32 cellular contexts compared by ENCODE assay signal in genomic region chr4:107497054-107497453, GRCh38.
DNase-seq lines count a peak whose midpoint lies in the region; ATAC-seq, FAIRE-seq and TF ChIP-seq lines count a peak whose summit lies in the region.
"Had no signal": no experiment of that assay in that cellular context is flagged by ENCODE, and none has a peak within 500 bp of the region (broad histone marks: within the 10 kb centered on the region; RNA-seq: fewer than 3 reads in every experiment).

No MANE protein-coding gene starts in this region.

- no peak overlapping the region for H3K9ac ChIP-seq in GM12878 (ENCODE audit: control insufficient read depth, insufficient read depth, low read length)

- no peak for FAIRE-seq in GM12878 (lab: Jason Lieb, UNC)
- FAIRE-seq: astrocyte, colon, GM12892 had no signal

- intact Hi-C loops in GM12878 (cut with micrococcal nuclease; ENCODE audit: unreplicated experiment) (no loop called here), tibial artery (cut with DNase I; ENCODE audit: low total_unique reads) (no loop called here)

- no peaks in the 10 kb centered on the region for H3K9me3 ChIP-seq in GM12878 (replicated peaks; ENCODE audit: control insufficient read depth, insufficient read depth, low read length)
- no peaks in the 10 kb centered on the region for H3K9me3 ChIP-seq in tibial artery
- H3K9me3 ChIP-seq: BE2C had no signal

- H3K27ac ChIP-seq in GM12878 (ENCODE audit: control insufficient read depth, insufficient read depth) (no peak overlapping the region), tibial artery (no peak overlapping the region)
- H3K27ac ChIP-seq: cardiac muscle cell, HL-60, SJCRH30 had no signal

- H3K36me3 ChIP-seq in GM12878 (ENCODE audit: control insufficient read depth in 2 of 2, insufficient read depth in 2 of 2, low read length in 1 of 2): no peaks in the 10 kb centered on the region
- no peaks in the 10 kb centered on the region for H3K36me3 ChIP-seq in tibial artery
- H3K36me3 ChIP-seq: BE2C, cardiac muscle cell, SJCRH30 had no signal

- H4K20me1 ChIP-seq in GM12878 (ENCODE audit: control insufficient read depth, insufficient read depth): no peaks in the 10 kb centered on the region

- 22% methylated on average over 2 of the region's 2 CpGs for WGBS in GM12878 (ENCODE audit: insufficient coverage, insufficient replicate concordance, low lambda C conversion rate, missing lambda C conversion rate)

- peaks cover 0 to 32% (median 6%) of the 10 kb centered on the region in 6 donors for H3K9me3 Mint-ChIP-seq in immature natural killer cell
- peaks cover 4% of the 10 kb centered on the region for H3K9me3 Mint-ChIP-seq in nephron progenitor cell
- H3K9me3 Mint-ChIP-seq: activated CD4-positive, alpha-beta T cell treated with anti-CD3 and anti-CD28 coated beads, Interleukin-2, amount 10 ng/mL, durations not matched to agents 7 days and 5 days; nephron had no signal

- H3K4me2 ChIP-seq in GM12878 (ENCODE audit: control insufficient read depth, insufficient read depth): no peak overlapping the region

- H3K4me1 ChIP-seq in GM12878 (ENCODE audit: control insufficient read depth, insufficient read depth, low read length) (no peaks in the 10 kb centered on the region), tibial artery (no peaks in the 10 kb centered on the region)
- H3K4me1 ChIP-seq: BE2C, SJCRH30 had no signal

- no peak for TF ChIP-seq POLR2A in GM12878 (IDR thresholded peaks at IDR 0.05; ENCODE audit: low read depth, low read length)

- H3K36me3 Mint-ChIP-seq in immature natural killer cell: peaks cover 0 to 6% (median 0%) of the 10 kb centered on the region in 3 donors
- H3K36me3 Mint-ChIP-seq in nephron progenitor cell (ENCODE audit: low read depth): no peaks in the 10 kb centered on the region
- H3K36me3 Mint-ChIP-seq: stimulated activated effector memory CD8-positive, alpha-beta T cell treated with anti-CD3 and anti-CD28 coated beads, Interleukin-12 subunit alpha, Interleukin-12 subunit beta, amount 100 ng/mL, for 72 hours; WTC11 had no signal

- POLR2A ChIA-PET in GM12878 (lab: Charles Lee): no interaction called here

- H3K27me3 ChIP-seq in GM12878 (replicated peaks in 1 of 2; ENCODE audit: control insufficient read depth in 2 of 2, insufficient read depth in 2 of 2, low read length in 1 of 2): no peaks in the 10 kb centered on the region
- no peaks in the 10 kb centered on the region for H3K27me3 ChIP-seq in tibial artery
- H3K27me3 ChIP-seq: BE2C, cardiac muscle cell, SJCRH30 had no signal

- H3K4me1 Mint-ChIP-seq in immature natural killer cell (no peaks in the 10 kb centered on the region), nephron progenitor cell (no peaks in the 10 kb centered on the region)
- H3K4me1 Mint-ChIP-seq: nephron; stimulated activated effector memory CD8-positive, alpha-beta T cell treated with anti-CD3 and anti-CD28 coated beads, Interleukin-12 subunit alpha, Interleukin-12 subunit beta, amount 100 ng/mL, for 72 hours had no signal

- H3K27me3 Mint-ChIP-seq in immature natural killer cell (ENCODE audit: low read depth in 3 of 3) (peaks cover 0 to 3% (median 0%) of the 10 kb centered on the region in 3 donors), nephron progenitor cell (ENCODE audit: low read depth, poor library complexity) (no peaks in the 10 kb centered on the region)

- RAD21 ChIA-PET in GM12878 (lab: Charles Lee; ENCODE audit: unreplicated experiment): no interaction called here

- H3K4me3 Mint-ChIP-seq in immature natural killer cell (no peak overlapping the region), nephron progenitor cell (no peak overlapping the region)
- H3K4me3 Mint-ChIP-seq: activated CD4-positive, alpha-beta T cell treated with anti-CD3 and anti-CD28 coated beads, Interleukin-2, amount 10 ng/mL, durations not matched to agents 7 days and 5 days; nephron; stimulated activated effector memory CD8-positive, alpha-beta T cell treated with anti-CD3 and anti-CD28 coated beads, Interleukin-12 subunit alpha, Interleukin-12 subunit beta, amount 100 ng/mL, for 72 hours; WTC11 had no signal

- BruUV-seq in GM12878 (replicated peaks; lab: Mats Ljungman, UMichigan): no TSS peak

- ATAC-seq in GM18867 (IDR thresholded peaks at IDR 0.05; ENCODE audit: unreplicated experiment) (peak; percentile 52), HG02610 (IDR thresholded peaks at IDR 0.05; ENCODE audit: unreplicated experiment) (peak; percentile 71), HG03469 (IDR thresholded peaks at IDR 0.05; ENCODE audit: unreplicated experiment) (peak; percentile 65), GM12878 (no peak)
- ATAC-seq: left cardiac atrium; stimulated activated effector memory CD8-positive, alpha-beta T cell treated with anti-CD3 and anti-CD28 coated beads, Interleukin-12 subunit alpha, Interleukin-12 subunit beta, amount 100 ng/mL, for 72 hours; WTC11 had no signal

- in situ Hi-C loops in GM12878 (cut with MboI): no loop called here

- H3K27ac Mint-ChIP-seq in immature natural killer cell (no peak overlapping the region), nephron progenitor cell (no peak overlapping the region)
- H3K27ac Mint-ChIP-seq: activated CD4-positive, alpha-beta T cell treated with anti-CD3 and anti-CD28 coated beads, Interleukin-2, amount 10 ng/mL, durations not matched to agents 7 days and 5 days; nephron; stimulated activated effector memory CD8-positive, alpha-beta T cell treated with anti-CD3 and anti-CD28 coated beads, Interleukin-12 subunit alpha, Interleukin-12 subunit beta, amount 100 ng/mL, for 72 hours; WTC11 had no signal

- CTCF ChIA-PET in GM12878 (lab: Yijun Ruan, JAX): no interaction called here

- TF ChIP-seq CTCF in GM12878 (IDR thresholded peaks at IDR 0.05 in 2 of 3, conservative IDR thresholded peaks at IDR 0.05 in 1 of 3; ENCODE audit: control insufficient read depth in 2 of 3, extremely low read depth in 1 of 3, insufficient read depth in 1 of 3, low read depth in 3 of 3, low read length in 3 of 3): no peak
- no peak for TF ChIP-seq CTCF in tibial artery (IDR thresholded peaks at IDR 0.05)
- TF ChIP-seq CTCF in nephron progenitor cell (IDR thresholded peaks at IDR 0.05): no peak

- no peak for TF ChIP-seq EP300 in GM12878 (IDR thresholded peaks at IDR 0.05; ENCODE audit: borderline replicate concordance in 1 of 2, control insufficient read depth in 1 of 2, low read depth in 2 of 2, low read length in 2 of 2)

- no peak for TF ChIP-seq RAD21 in GM12878 (IDR thresholded peaks at IDR 0.05; ENCODE audit: insufficient read depth, low read depth, low read length)

- H3K4me3 ChIP-seq in GM12878: no peak overlapping the region
- no peak overlapping the region for H3K4me3 ChIP-seq in tibial artery
- H3K4me3 ChIP-seq: cardiac muscle cell, SJCRH30 had no signal

- DNase-seq in GM12878 (ENCODE audit: low read depth, low spot score) (no peak), kidney tubule cell (ENCODE audit: low spot score) (no peak), tibial artery (no peak), immature natural killer cell (no peak), nephron progenitor cell (no peak)
- DNase-seq: ACHN; activated CD4-positive, alpha-beta T cell treated with anti-CD3 and anti-CD28 coated beads, Interleukin-2, amount 10 ng/mL, durations not matched to agents 7 days and 5 days; activated T-cell treated with anti-CD3 and anti-CD28 coated beads, Interleukin-2, amount 50 U/mL, for 48 hours; BE2C; effector CD4-positive, alpha-beta T cell; H7; hippocampal formation; KG1; left cardiac atrium; mammary epithelial cell; NCI-H1436; NCI-H2081 treated with DMSO at 0.1 percent for 48 hours; NCI-H82; SJCRH30; stimulated activated CD4-positive, alpha-beta T cell treated with anti-CD3 and anti-CD28 coated beads, Interleukin-15, amount 100 ng/mL, for 24 hours; trophoblast cell had no signal

- no peaks in the 10 kb centered on the region for H3K79me2 ChIP-seq in GM12878 (ENCODE audit: control insufficient read depth, insufficient read depth, low read length)

- SMC1A ChIA-PET in GM12878 (lab: Charles Lee; ENCODE audit: uncharacterized antibody, unreplicated experiment): no interaction called here

- no peak overlapping the region for H2AFZ ChIP-seq in GM12878 (ENCODE audit: control insufficient read depth, low read depth, low read length)

TF ChIP-seq in GM12878, 131 proteins besides CTCF, POLR2A, EP300 and RAD21:
- TF ChIP-seq MYB (IDR thresholded peaks at IDR 0.05; ENCODE audit: borderline replicate concordance, low read depth, low read length): no peak
- peak; percentile 22; the same call in 1 of the 2 replicates for TF ChIP-seq RUNX3 (IDR thresholded peaks at IDR 0.05; ENCODE audit: low read length)
- TF ChIP-seq CHD4 (IDR thresholded peaks at IDR 0.05): no peak
